8 cellular contexts compared by ENCODE assay signal in the genomic region with DNA sequence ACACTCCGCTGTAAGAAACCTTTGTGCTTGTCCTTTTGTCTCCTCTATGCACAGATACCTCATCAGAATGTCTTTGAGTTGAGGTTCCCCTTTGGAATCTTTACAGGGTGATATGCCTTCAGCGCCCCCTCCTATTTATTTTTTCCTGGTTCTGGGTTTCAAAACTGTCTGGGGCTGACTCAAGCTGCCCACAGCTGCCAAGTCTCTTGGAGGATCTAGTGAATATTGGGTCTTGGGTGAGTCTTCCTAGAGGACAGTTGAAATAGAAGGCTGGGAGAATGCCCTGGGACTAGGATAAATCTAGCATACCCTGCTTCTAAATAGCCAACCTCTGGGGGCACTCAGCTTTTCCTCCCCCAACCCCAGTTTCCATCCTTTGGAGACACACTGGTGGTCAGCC. TPM values are rescaled to one million over a fixed set of nuclear protein-coding genes. Genes with fewer than 3 reads are reported as not detected.
DNase-seq lines count a peak whose midpoint lies in the region; ATAC-seq, FAIRE-seq and TF ChIP-seq lines count a peak whose summit lies in the region.

No MANE protein-coding gene starts in this region.

- TF ChIP-seq CTCF in CD14-positive monocyte (IDR thresholded peaks at IDR 0.05) = no peak
- TF ChIP-seq CTCF in LNCaP clone FGC (IDR thresholded peaks at IDR 0.05; ENCODE audit: control insufficient read depth, extremely low read depth, insufficient read depth) = no peak
- TF ChIP-seq CTCF in colonic mucosa (IDR thresholded peaks at IDR 0.05) = no peak

- H3K9me3 ChIP-seq in colonic mucosa = no peaks in the 10 kb centered on the region

- H3K9ac ChIP-seq in colonic mucosa (ENCODE audit: low read depth in 2 of 2, low read length in 2 of 2) = peak overlapping the region; percentile 92 to 98

- no peaks in the 10 kb centered on the region for H3K4me1 ChIP-seq in colonic mucosa

- H3K4me1 Mint-ChIP-seq in CD14-positive monocyte (peaks cover 32% of the 10 kb centered on the region), naive B cell (peaks cover 24 to 58% (median 38%) of the 10 kb centered on the region in 3 donors)

- peak overlapping the region; percentile 97 to 98 for H3K4me3 Mint-ChIP-seq in CD14-positive monocyte
- peak overlapping the region; percentile 89 to 100 (median 96) for H3K4me3 Mint-ChIP-seq in naive B cell

- peaks cover 14 to 18% of the 10 kb centered on the region in 2 donors for H3K36me3 Mint-ChIP-seq in CD14-positive monocyte
- peaks cover 0 to 12% of the 10 kb centered on the region in 2 donors for H3K36me3 Mint-ChIP-seq in naive B cell

- H3K27ac ChIP-seq in colonic mucosa (peak overlapping the region; percentile 95), substantia nigra (ENCODE audit: low read depth, low read length, poor library complexity, severe bottlenecking) (no peak overlapping the region)

- H3K27me3 Mint-ChIP-seq in CD14-positive monocyte (ENCODE audit: low read depth in 3 of 3) = peaks cover 0 to 2% (median 0%) of the 10 kb centered on the region in 3 donors
- no peaks in the 10 kb centered on the region for H3K27me3 Mint-ChIP-seq in naive B cell

- H3K27ac Mint-ChIP-seq in CD14-positive monocyte (peak overlapping the region; percentile 84 to 99 (median 91)), naive B cell (peak overlapping the region; percentile 90 to 100 (median 98))

- no peak for ATAC-seq in naive B cell (ENCODE audit: low read depth in 2 of 2)

- H3K9me3 Mint-ChIP-seq in CD14-positive monocyte = peaks cover 3 to 24% (median 8%) of the 10 kb centered on the region in 7 donors
- no peaks in the 10 kb centered on the region for H3K9me3 Mint-ChIP-seq in naive B cell

- intact Hi-C loops in CD14-positive monocyte (cut with micrococcal nuclease) (loop anchor here (2.0 to 10.0 kb wide), 3 partner anchors 131 to 501 kb away; a partner anchor contains a TSS), colonic mucosa (cut with DNase I) (no loop called here)

- FAIRE-seq in frontal cortex (lab: Jason Lieb, UNC) = no peak

- H3K36me3 ChIP-seq in colonic mucosa = no peaks in the 10 kb centered on the region

- no peak for DNase-seq in CD14-positive monocyte (ENCODE audit: low spot score)
- DNase-seq in LNCaP clone FGC (ENCODE audit: low read depth) = no peak
- DNase-seq in colonic mucosa = no peak
- DNase-seq in naive B cell = no peak
- no peak for DNase-seq in NCI-H2081 treated with DMSO at 0.1 percent for 48 hours (lab: John Stamatoyannopoulos, UW)
- no peak for DNase-seq in activated CD4-positive, alpha-beta T cell treated with anti-CD3 and anti-CD28 coated beads, Interleukin-2, amount 50 U/mL, for 48 hours
- DNase-seq in substantia nigra (lab: John Stamatoyannopoulos, UW) = no peak
- DNase-seq in frontal cortex (ENCODE audit: low spot score in 2 of 2) = no peak

- no peaks in the 10 kb centered on the region for H3K27me3 ChIP-seq in colonic mucosa

- H3K4me3 ChIP-seq in LNCaP clone FGC (ENCODE audit: low read depth, low read length) (peak overlapping the region; percentile 82), colonic mucosa (peak overlapping the region; percentile 97)

RNA-seq across cellular contexts. Expression of a gene that starts 0.9 kb away (rescaled TPM):
- 1 to 10 TPM; 5.8 to 6.4 TPM for polyA plus RNA-seq in CD14-positive monocyte
- total RNA-seq in colonic mucosa = 1 to 10 TPM; 4.6 to 7.1 TPM
- 10 to 100 TPM; 21.6 to 33.2 (median 25.2) TPM for polyA plus RNA-seq in naive B cell (ENCODE audit: low read depth in 6 of 6)
- total RNA-seq in frontal cortex = 25.7 TPM

RNA-seq across cellular contexts. Expression of a gene that starts 7.3 kb away (rescaled TPM):
- under 1 TPM in 1 of 2 donors, not detected in 1; 0.37 TPM for polyA plus RNA-seq in CD14-positive monocyte
- total RNA-seq in colonic mucosa = 1 to 10 TPM; 2.0 to 4.6 TPM
- polyA plus RNA-seq in naive B cell (ENCODE audit: low read depth in 6 of 6) = 1 to 10 TPM in 2 of 6 donors, under 1 TPM in 3, not detected in 1; 0.47 to 1.2 (median 0.95) TPM
- total RNA-seq in frontal cortex = 29.3 TPM

RNA-seq across cellular contexts. Expression of a gene that starts 23.7 kb away (rescaled TPM):
- polyA plus RNA-seq in CD14-positive monocyte (1 to 10 TPM in 1 of 2 donors, under 1 TPM in 1; 0.86 to 2.6 TPM), naive B cell (ENCODE audit: low read depth in 6 of 6) (1 to 10 TPM; 1.8 to 5.5 (median 2.9) TPM)
- total RNA-seq in colonic mucosa (1 to 10 TPM; 3.4 to 4.8 TPM), frontal cortex (6.1 TPM)
